In the genomic region with DNA sequence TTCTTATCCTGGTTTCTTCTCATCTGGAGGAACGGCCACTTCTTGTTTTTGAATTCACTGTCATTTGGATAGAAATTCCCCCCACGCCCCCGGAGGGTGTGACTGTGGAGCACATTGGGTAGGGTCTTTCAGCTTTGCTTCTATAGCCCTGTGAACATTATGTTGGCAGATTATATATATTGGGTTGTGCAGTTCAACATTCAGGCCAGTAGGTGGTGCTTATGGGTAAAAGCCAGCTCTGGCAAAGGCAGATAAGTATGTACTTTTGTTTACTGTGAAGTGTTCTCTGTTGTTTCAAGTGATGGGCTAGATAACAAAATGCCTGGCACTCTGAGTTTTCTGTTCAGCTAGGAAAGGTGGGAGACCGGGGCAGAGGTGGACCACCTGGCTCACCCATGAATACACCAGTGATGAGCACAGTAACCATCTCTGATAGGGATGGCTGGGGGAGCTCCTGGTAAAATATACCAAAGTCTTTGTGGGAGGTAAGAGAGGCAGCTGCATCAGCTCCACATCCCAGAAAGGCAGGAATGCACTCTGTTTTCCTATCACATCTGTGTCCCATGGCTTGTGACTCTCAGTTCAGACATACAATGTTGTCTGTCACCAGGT, we compare ENCODE assay signal across 9 cellular contexts.
DNase-seq lines count a peak whose midpoint lies in the region; ATAC-seq, FAIRE-seq and TF ChIP-seq lines count a peak whose summit lies in the region.
"Had no signal": no experiment of that assay in that cellular context is flagged by ENCODE, and none has a peak within 500 bp of the region (broad histone marks: within the 10 kb centered on the region; RNA-seq: fewer than 3 reads in every experiment).

No MANE protein-coding gene starts in this region.

- peaks cover 9% of the 10 kb centered on the region for H3K36me3 Mint-ChIP-seq in type B pancreatic cell
- H3K36me3 Mint-ChIP-seq: naive B cell had no signal

- ATAC-seq in GM19372 (IDR thresholded peaks at IDR 0.05; ENCODE audit: low read depth, unreplicated experiment): peak; percentile 81

- H3K4me3 ChIP-seq in KMS-11 (IDR thresholded peaks at IDR 0.05; ENCODE audit: insufficient read depth, low read depth, low read length) (no peak overlapping the region), iPS DF 6.9 (ENCODE audit: low read length) (no peak overlapping the region)
- H3K4me3 ChIP-seq in effector memory CD4-positive, alpha-beta T cell (ENCODE audit: insufficient read depth, low read depth, low read length, poor library complexity, severe bottlenecking): no peak overlapping the region

- TF ChIP-seq CTCF in KMS-11 (conservative IDR thresholded peaks at IDR 0.05; ENCODE audit: low read depth, low read length): peak; percentile 85
- TF ChIP-seq CTCF in type B pancreatic cell (conservative IDR thresholded peaks at IDR 0.05): peak; percentile 79

- H3K9me3 Mint-ChIP-seq in type B pancreatic cell: peaks cover 15% of the 10 kb centered on the region

- no peaks in the 10 kb centered on the region for H4K20me1 ChIP-seq in KMS-11 (ENCODE audit: insufficient read depth)

- WGBS in iPS DF 6.9 (ENCODE audit: insufficient coverage, insufficient read length): no CpG with 5 or more reads among the region's 4 CpGs

- H3K27ac ChIP-seq in KMS-11 (no peak overlapping the region), iPS DF 6.9 (ENCODE audit: low read length) (no peak overlapping the region)
- H3K27ac ChIP-seq in effector memory CD4-positive, alpha-beta T cell (ENCODE audit: insufficient read depth, low read length, poor library complexity, severe bottlenecking): no peak overlapping the region

- no peaks in the 10 kb centered on the region for H3K79me2 ChIP-seq in KMS-11 (ENCODE audit: insufficient read depth, low read depth)

- no peak overlapping the region for H3K4me2 ChIP-seq in KMS-11

- H3K27me3 ChIP-seq in KMS-11 (ENCODE audit: insufficient read depth, low read depth): no peaks in the 10 kb centered on the region
- no peaks in the 10 kb centered on the region for H3K27me3 ChIP-seq in iPS DF 6.9 (ENCODE audit: control insufficient read depth, insufficient read depth, low read length)
- no peaks in the 10 kb centered on the region for H3K27me3 ChIP-seq in effector memory CD4-positive, alpha-beta T cell (replicated peaks; ENCODE audit: control insufficient read depth, insufficient read depth, low read length, poor library complexity, severe bottlenecking)

- H3K36me3 ChIP-seq in KMS-11 (ENCODE audit: insufficient read depth) (no peaks in the 10 kb centered on the region), iPS DF 6.9 (ENCODE audit: control insufficient read depth, insufficient read depth, low read length) (no peaks in the 10 kb centered on the region)
- no peaks in the 10 kb centered on the region for H3K36me3 ChIP-seq in effector memory CD4-positive, alpha-beta T cell (ENCODE audit: control insufficient read depth, insufficient read depth, low read length)

- no peak for FAIRE-seq in frontal cortex (lab: Jason Lieb, UNC)

- no peaks in the 10 kb centered on the region for H3K4me1 ChIP-seq in KMS-11 (ENCODE audit: low read depth, poor library complexity, severe bottlenecking)
- H3K4me1 ChIP-seq in iPS DF 6.9 (ENCODE audit: control insufficient read depth, insufficient read depth, low read length): no peaks in the 10 kb centered on the region
- H3K4me1 ChIP-seq in effector memory CD4-positive, alpha-beta T cell (ENCODE audit: control insufficient read depth, insufficient read depth, low read length, poor library complexity, severe bottlenecking): no peaks in the 10 kb centered on the region

- H3K4me3 Mint-ChIP-seq in type B pancreatic cell: no peak overlapping the region
- H3K4me3 Mint-ChIP-seq: naive B cell had no signal

- H3K4me1 Mint-ChIP-seq in type B pancreatic cell (ENCODE audit: unreplicated experiment): no peaks in the 10 kb centered on the region
- H3K4me1 Mint-ChIP-seq: naive B cell had no signal

- H2AFZ ChIP-seq in KMS-11 (ENCODE audit: low read depth): no peak overlapping the region

- H3K9me3 ChIP-seq in iPS DF 6.9 (ENCODE audit: control insufficient read depth, insufficient read depth, low read length): no peaks in the 10 kb centered on the region
- H3K9me3 ChIP-seq in effector memory CD4-positive, alpha-beta T cell (ENCODE audit: control insufficient read depth, low read length): no peaks in the 10 kb centered on the region

- DNase-seq in COR-L47 (lab: John Stamatoyannopoulos, UW): peak; percentile 19
- DNase-seq in SW480 (ENCODE audit: low spot score): peak; percentile 33
- peak; percentile 45 for DNase-seq in iPS DF 6.9 (ENCODE audit: low read depth, low spot score)
- no peak for DNase-seq in type B pancreatic cell (ENCODE audit: extremely low spot score, unreplicated experiment)
- no peak for DNase-seq in frontal cortex (ENCODE audit: low spot score in 2 of 2)
- DNase-seq in effector memory CD4-positive, alpha-beta T cell: no peak
- DNase-seq: naive B cell had no signal

- no peak overlapping the region for H3K9ac ChIP-seq in KMS-11

- peak overlapping the region; percentile 11 for H3K27ac Mint-ChIP-seq in type B pancreatic cell

- H3K27me3 Mint-ChIP-seq in type B pancreatic cell: no peaks in the 10 kb centered on the region
- H3K27me3 Mint-ChIP-seq: naive B cell had no signal

Comparison
In these comparisons a context has a peak if more than half of its experiments do, and no peak if none do; other contexts are left out.
1. DNase-seq: peak in COR-L47 (single experiment), SW480 (single experiment) and iPS DF 6.9 (single experiment); none in type B pancreatic cell (single experiment), frontal cortex (0 of 2) and effector memory CD4-positive, alpha-beta T cell (0 of 3).